13 cellular contexts compared by ENCODE assay signal in genomic region chr20:50372770-50373088, GRCh38.
A peak's percentile ranks its signal among the peaks of the same experiment; 100 is the strongest.
DNase-seq lines count a peak whose midpoint lies in the region; ATAC-seq and TF ChIP-seq lines count a peak whose summit lies in the region.
"Had no signal": no experiment of that assay in that cellular context is flagged by ENCODE, and none has a peak within 500 bp of the region (broad histone marks: within the 10 kb centered on the region; RNA-seq: fewer than 3 reads in every experiment).

No MANE protein-coding gene starts in this region.

- POLR2A ChIA-PET in HEK293 (lab: Yijun Ruan, JAX), result no interaction called here

- in situ Hi-C loops in ACHN (cut with HindIII; ENCODE audit: low pct_ligation_motif_present, low pct_unique_long_range_greater_than_20kb, low sequenced_read_pairs), result no loop called here

- H3K36me3 ChIP-seq in HEK293 (ENCODE audit: control insufficient read depth in 2 of 2, insufficient read depth in 1 of 2, low read length in 2 of 2) (no peaks in the 10 kb centered on the region), RWPE2 (ENCODE audit: low read depth) (no peaks in the 10 kb centered on the region), kidney epithelial cell (ENCODE audit: control insufficient read depth, insufficient read depth, low read length) (no peaks in the 10 kb centered on the region), heart right ventricle (no peaks in the 10 kb centered on the region)
- H3K36me3 ChIP-seq: vagina had no signal

- 31 to 38% methylated on average over 3 of the region's 3 CpGs for WGBS in heart right ventricle, 2 donors

- peak; percentile 28 for DNase-seq in ACHN
- peak; percentile 83 for DNase-seq in RWPE2 (ENCODE audit: low spot score)
- no peak for DNase-seq in kidney epithelial cell (ENCODE audit: low read depth)
- DNase-seq in coronary artery (ENCODE audit: low spot score), result no peak
- DNase-seq in heart right ventricle, result no peak
- DNase-seq: activated effector memory CD4-positive, alpha-beta T cell treated with anti-CD3 and anti-CD28 coated beads, Interleukin-2, amount 50 U/mL, for 16 hours; H7; MM.1S; NCI-H2227 treated with DMSO at 0.1 percent for 48 hours had no signal

- no peaks in the 10 kb centered on the region for H3K9me3 ChIP-seq in HEK293 (ENCODE audit: control insufficient read depth, insufficient read depth, low read depth, low read length)
- H3K9me3 ChIP-seq in RWPE2 (ENCODE audit: severe bottlenecking), result no peaks in the 10 kb centered on the region
- no peaks in the 10 kb centered on the region for H3K9me3 ChIP-seq in heart right ventricle
- H3K9me3 ChIP-seq: vagina had no signal

- CTCF ChIA-PET in HEK293 (lab: Yijun Ruan, JAX), result interaction anchor here (0.7 to 0.9 kb wide), 2 partner anchors 145 to 182 kb away, joined by 4 read pairs; partner anchors contain the start of gene CEBPB

- H3K4me1 ChIP-seq in HEK293 (ENCODE audit: control insufficient read depth, insufficient read depth, low read length), result no peaks in the 10 kb centered on the region
- H3K4me1 ChIP-seq in RWPE2 (ENCODE audit: insufficient read depth, poor library complexity, severe bottlenecking), result peaks cover 38% of the 10 kb centered on the region
- H3K4me1 ChIP-seq in heart right ventricle, result peaks cover 0 to 11% (median 0%) of the 10 kb centered on the region in 9 donors

- TF ChIP-seq CTCF in HEK293 (tag by site-specific recombination; IDR thresholded peaks at IDR 0.05), result no peak
- no peak for TF ChIP-seq CTCF in RWPE2 (IDR thresholded peaks at IDR 0.05; ENCODE audit: poor library complexity, severe bottlenecking)
- TF ChIP-seq CTCF in kidney epithelial cell (IDR thresholded peaks at IDR 0.05; ENCODE audit: insufficient read depth, low read length, poor library complexity, severe bottlenecking), result peak; percentile 6
- TF ChIP-seq CTCF in coronary artery (IDR thresholded peaks at IDR 0.05), result no peak
- TF ChIP-seq CTCF in heart right ventricle (IDR thresholded peaks at IDR 0.05), result no peak

- no peak overlapping the region for H3K4me3 ChIP-seq in HEK293 (ENCODE audit: low read depth, low read length)
- no peak overlapping the region for H3K4me3 ChIP-seq in RWPE2 (ENCODE audit: severe bottlenecking)
- H3K4me3 ChIP-seq in kidney epithelial cell (ENCODE audit: low read depth, low read length), result no peak overlapping the region
- no peak overlapping the region for H3K4me3 ChIP-seq in coronary artery
- H3K4me3 ChIP-seq in heart right ventricle, result no peak overlapping the region
- H3K4me3 ChIP-seq: vagina had no signal

- ATAC-seq in RWPE2 (ENCODE audit: low read depth), result peak; percentile 19
- no peak for ATAC-seq in GM18861 (IDR thresholded peaks at IDR 0.05; ENCODE audit: unreplicated experiment)
- ATAC-seq in HG03095 (IDR thresholded peaks at IDR 0.05; ENCODE audit: unreplicated experiment), result no peak
- ATAC-seq in heart right ventricle, result no peak

- H3K27me3 ChIP-seq in RWPE2 (ENCODE audit: insufficient read depth, poor library complexity, severe bottlenecking) (no peaks in the 10 kb centered on the region), kidney epithelial cell (ENCODE audit: control insufficient read depth, insufficient read depth, low read length) (no peaks in the 10 kb centered on the region), heart right ventricle (peaks cover 0 to 3% (median 0%) of the 10 kb centered on the region in 7 donors)
- H3K27me3 ChIP-seq: vagina had no signal

- intact Hi-C loops in heart right ventricle (cut with DNase I), result no loop called here

- no peak overlapping the region; the same call in 1 of the 2 replicates for H3K27ac ChIP-seq in HEK293 (ENCODE audit: extremely low read depth, low read depth, low read length)
- peak overlapping the region; percentile 42 for H3K27ac ChIP-seq in RWPE2 (ENCODE audit: poor library complexity, severe bottlenecking)
- H3K27ac ChIP-seq in coronary artery, result no peak overlapping the region
- no peak overlapping the region for H3K27ac ChIP-seq in heart right ventricle
- H3K27ac ChIP-seq: vagina had no signal

TF ChIP-seq in HEK293, 187 proteins besides CTCF, POLR2A, EP300 and RAD21 (continues in another document):
- TF ChIP-seq ZNF132 (tag by site-specific recombination; IDR thresholded peaks at IDR 0.05; ENCODE audit: borderline replicate concordance) (no peak), ZNF169 (tag by site-specific recombination; IDR thresholded peaks at IDR 0.05) (no peak), ZNF398 (tag by site-specific recombination; IDR thresholded peaks at IDR 0.05) (peak; percentile 80), PRDM2 (tag by site-specific recombination; IDR thresholded peaks at IDR 0.05; ENCODE audit: borderline replicate concordance) (no peak), ZNF175 (tag by site-specific recombination; IDR thresholded peaks at IDR 0.05) (no peak), HOXA7 (CRISPR knock-in tag; IDR thresholded peaks at IDR 0.05; ENCODE audit: borderline replicate concordance) (no peak), ZNF513 (tag by site-specific recombination; IDR thresholded peaks at IDR 0.05) (no peak), KLF16 (tag by site-specific recombination; IDR thresholded peaks at IDR 0.05) (peak; percentile 57; the same call in 1 of the 2 replicates), ZNF610 (tag by site-specific recombination; IDR thresholded peaks at IDR 0.05; ENCODE audit: borderline replicate concordance) (no peak), ZIC2 (tag by site-specific recombination; IDR thresholded peaks at IDR 0.05) (peak; percentile 21; the same call in 1 of the 2 replicates), ZNF341 (tag by site-specific recombination; IDR thresholded peaks at IDR 0.05; ENCODE audit: low read depth) (no peak)

Comparison
In these comparisons a context has a peak if more than half of its experiments do, and no peak if none do; other contexts are left out.
1. DNase-seq: peak in ACHN (single experiment) and RWPE2 (single experiment); none in kidney epithelial cell (single experiment), coronary artery (single experiment) and heart right ventricle (0 of 2).